Comparison of ENCODE assay signal across 1 cellular context in the genomic region with DNA sequence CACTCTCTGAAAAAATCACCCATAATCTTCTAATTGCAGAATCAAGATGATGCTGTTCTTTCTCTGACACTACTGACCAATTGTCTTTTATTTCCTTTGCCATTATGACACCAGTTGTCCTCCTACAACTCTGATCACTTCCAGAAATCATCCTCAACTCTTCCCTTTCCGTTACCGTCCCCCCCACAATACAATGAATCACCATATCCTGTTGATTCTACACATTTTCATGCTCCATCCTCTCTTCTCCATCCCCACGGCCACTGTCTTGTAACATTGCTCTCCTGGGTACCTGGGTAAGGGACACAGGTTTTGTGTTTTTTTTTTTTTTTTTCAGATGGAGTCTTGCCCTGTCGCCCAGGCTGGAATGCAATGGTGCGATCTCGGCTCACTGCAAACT.
TF ChIP-seq lines count a peak whose summit lies in the region.

No MANE protein-coding gene starts in this region.

TF ChIP-seq in WTC11, 78 proteins besides CTCF, POLR2A, EP300 and RAD21 (continued from another document):
- TF ChIP-seq, protein P1, sequence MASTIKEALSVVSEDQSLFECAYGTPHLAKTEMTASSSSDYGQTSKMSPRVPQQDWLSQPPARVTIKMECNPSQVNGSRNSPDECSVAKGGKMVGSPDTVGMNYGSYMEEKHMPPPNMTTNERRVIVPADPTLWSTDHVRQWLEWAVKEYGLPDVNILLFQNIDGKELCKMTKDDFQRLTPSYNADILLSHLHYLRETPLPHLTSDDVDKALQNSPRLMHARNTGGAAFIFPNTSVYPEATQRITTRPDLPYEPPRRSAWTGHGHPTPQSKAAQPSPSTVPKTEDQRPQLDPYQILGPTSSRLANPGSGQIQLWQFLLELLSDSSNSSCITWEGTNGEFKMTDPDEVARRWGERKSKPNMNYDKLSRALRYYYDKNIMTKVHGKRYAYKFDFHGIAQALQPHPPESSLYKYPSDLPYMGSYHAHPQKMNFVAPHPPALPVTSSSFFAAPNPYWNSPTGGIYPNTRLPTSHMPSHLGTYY (CRISPR knock-in tag; IDR thresholded peaks at IDR 0.05), result no peak
- TF ChIP-seq TEAD1 (CRISPR knock-in tag; IDR thresholded peaks at IDR 0.05), result no peak
- TF ChIP-seq FOXP1 (CRISPR knock-in tag; IDR thresholded peaks at IDR 0.05; ENCODE audit: borderline replicate concordance), result no peak
- TF ChIP-seq ESRRA (CRISPR knock-in tag; IDR thresholded peaks at IDR 0.05; ENCODE audit: borderline replicate concordance), result no peak
- TF ChIP-seq, protein P2, sequence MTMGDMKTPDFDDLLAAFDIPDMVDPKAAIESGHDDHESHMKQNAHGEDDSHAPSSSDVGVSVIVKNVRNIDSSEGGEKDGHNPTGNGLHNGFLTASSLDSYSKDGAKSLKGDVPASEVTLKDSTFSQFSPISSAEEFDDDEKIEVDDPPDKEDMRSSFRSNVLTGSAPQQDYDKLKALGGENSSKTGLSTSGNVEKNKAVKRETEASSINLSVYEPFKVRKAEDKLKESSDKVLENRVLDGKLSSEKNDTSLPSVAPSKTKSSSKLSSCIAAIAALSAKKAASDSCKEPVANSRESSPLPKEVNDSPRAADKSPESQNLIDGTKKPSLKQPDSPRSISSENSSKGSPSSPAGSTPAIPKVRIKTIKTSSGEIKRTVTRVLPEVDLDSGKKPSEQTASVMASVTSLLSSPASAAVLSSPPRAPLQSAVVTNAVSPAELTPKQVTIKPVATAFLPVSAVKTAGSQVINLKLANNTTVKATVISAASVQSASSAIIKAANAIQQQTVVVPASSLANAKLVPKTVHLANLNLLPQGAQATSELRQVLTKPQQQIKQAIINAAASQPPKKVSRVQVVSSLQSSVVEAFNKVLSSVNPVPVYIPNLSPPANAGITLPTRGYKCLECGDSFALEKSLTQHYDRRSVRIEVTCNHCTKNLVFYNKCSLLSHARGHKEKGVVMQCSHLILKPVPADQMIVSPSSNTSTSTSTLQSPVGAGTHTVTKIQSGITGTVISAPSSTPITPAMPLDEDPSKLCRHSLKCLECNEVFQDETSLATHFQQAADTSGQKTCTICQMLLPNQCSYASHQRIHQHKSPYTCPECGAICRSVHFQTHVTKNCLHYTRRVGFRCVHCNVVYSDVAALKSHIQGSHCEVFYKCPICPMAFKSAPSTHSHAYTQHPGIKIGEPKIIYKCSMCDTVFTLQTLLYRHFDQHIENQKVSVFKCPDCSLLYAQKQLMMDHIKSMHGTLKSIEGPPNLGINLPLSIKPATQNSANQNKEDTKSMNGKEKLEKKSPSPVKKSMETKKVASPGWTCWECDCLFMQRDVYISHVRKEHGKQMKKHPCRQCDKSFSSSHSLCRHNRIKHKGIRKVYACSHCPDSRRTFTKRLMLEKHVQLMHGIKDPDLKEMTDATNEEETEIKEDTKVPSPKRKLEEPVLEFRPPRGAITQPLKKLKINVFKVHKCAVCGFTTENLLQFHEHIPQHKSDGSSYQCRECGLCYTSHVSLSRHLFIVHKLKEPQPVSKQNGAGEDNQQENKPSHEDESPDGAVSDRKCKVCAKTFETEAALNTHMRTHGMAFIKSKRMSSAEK (CRISPR knock-in tag; IDR thresholded peaks at IDR 0.05; ENCODE audit: borderline replicate concordance), result no peak
- no peak for TF ChIP-seq NR1H2 (CRISPR knock-in tag; IDR thresholded peaks at IDR 0.05)
- no peak for TF ChIP-seq ZNF263 (CRISPR knock-in tag; IDR thresholded peaks at IDR 0.05; ENCODE audit: low read depth)
- TF ChIP-seq, protein P3, sequence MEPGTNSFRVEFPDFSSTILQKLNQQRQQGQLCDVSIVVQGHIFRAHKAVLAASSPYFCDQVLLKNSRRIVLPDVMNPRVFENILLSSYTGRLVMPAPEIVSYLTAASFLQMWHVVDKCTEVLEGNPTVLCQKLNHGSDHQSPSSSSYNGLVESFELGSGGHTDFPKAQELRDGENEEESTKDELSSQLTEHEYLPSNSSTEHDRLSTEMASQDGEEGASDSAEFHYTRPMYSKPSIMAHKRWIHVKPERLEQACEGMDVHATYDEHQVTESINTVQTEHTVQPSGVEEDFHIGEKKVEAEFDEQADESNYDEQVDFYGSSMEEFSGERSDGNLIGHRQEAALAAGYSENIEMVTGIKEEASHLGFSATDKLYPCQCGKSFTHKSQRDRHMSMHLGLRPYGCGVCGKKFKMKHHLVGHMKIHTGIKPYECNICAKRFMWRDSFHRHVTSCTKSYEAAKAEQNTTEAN (CRISPR knock-in tag; IDR thresholded peaks at IDR 0.05), result no peak
- TF ChIP-seq, protein P4, sequence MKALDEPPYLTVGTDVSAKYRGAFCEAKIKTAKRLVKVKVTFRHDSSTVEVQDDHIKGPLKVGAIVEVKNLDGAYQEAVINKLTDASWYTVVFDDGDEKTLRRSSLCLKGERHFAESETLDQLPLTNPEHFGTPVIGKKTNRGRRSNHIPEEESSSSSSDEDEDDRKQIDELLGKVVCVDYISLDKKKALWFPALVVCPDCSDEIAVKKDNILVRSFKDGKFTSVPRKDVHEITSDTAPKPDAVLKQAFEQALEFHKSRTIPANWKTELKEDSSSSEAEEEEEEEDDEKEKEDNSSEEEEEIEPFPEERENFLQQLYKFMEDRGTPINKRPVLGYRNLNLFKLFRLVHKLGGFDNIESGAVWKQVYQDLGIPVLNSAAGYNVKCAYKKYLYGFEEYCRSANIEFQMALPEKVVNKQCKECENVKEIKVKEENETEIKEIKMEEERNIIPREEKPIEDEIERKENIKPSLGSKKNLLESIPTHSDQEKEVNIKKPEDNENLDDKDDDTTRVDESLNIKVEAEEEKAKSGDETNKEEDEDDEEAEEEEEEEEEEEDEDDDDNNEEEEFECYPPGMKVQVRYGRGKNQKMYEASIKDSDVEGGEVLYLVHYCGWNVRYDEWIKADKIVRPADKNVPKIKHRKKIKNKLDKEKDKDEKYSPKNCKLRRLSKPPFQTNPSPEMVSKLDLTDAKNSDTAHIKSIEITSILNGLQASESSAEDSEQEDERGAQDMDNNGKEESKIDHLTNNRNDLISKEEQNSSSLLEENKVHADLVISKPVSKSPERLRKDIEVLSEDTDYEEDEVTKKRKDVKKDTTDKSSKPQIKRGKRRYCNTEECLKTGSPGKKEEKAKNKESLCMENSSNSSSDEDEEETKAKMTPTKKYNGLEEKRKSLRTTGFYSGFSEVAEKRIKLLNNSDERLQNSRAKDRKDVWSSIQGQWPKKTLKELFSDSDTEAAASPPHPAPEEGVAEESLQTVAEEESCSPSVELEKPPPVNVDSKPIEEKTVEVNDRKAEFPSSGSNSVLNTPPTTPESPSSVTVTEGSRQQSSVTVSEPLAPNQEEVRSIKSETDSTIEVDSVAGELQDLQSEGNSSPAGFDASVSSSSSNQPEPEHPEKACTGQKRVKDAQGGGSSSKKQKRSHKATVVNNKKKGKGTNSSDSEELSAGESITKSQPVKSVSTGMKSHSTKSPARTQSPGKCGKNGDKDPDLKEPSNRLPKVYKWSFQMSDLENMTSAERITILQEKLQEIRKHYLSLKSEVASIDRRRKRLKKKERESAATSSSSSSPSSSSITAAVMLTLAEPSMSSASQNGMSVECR (CRISPR knock-in tag; IDR thresholded peaks at IDR 0.05; ENCODE audit: borderline replicate concordance), result no peak
- no peak for TF ChIP-seq ETV6 (CRISPR knock-in tag; IDR thresholded peaks at IDR 0.05)
- no peak for TF ChIP-seq ZNF317 (CRISPR knock-in tag; IDR thresholded peaks at IDR 0.05; ENCODE audit: borderline replicate concordance, low read depth)
- no peak for TF ChIP-seq ZNF219 (CRISPR knock-in tag; IDR thresholded peaks at IDR 0.05; ENCODE audit: borderline replicate concordance)
- TF ChIP-seq, protein P5, sequence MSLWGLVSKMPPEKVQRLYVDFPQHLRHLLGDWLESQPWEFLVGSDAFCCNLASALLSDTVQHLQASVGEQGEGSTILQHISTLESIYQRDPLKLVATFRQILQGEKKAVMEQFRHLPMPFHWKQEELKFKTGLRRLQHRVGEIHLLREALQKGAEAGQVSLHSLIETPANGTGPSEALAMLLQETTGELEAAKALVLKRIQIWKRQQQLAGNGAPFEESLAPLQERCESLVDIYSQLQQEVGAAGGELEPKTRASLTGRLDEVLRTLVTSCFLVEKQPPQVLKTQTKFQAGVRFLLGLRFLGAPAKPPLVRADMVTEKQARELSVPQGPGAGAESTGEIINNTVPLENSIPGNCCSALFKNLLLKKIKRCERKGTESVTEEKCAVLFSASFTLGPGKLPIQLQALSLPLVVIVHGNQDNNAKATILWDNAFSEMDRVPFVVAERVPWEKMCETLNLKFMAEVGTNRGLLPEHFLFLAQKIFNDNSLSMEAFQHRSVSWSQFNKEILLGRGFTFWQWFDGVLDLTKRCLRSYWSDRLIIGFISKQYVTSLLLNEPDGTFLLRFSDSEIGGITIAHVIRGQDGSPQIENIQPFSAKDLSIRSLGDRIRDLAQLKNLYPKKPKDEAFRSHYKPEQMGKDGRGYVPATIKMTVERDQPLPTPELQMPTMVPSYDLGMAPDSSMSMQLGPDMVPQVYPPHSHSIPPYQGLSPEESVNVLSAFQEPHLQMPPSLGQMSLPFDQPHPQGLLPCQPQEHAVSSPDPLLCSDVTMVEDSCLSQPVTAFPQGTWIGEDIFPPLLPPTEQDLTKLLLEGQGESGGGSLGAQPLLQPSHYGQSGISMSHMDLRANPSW (CRISPR knock-in tag; conservative IDR thresholded peaks at IDR 0.05; ENCODE audit: low read depth), result no peak
- TF ChIP-seq, protein P6, sequence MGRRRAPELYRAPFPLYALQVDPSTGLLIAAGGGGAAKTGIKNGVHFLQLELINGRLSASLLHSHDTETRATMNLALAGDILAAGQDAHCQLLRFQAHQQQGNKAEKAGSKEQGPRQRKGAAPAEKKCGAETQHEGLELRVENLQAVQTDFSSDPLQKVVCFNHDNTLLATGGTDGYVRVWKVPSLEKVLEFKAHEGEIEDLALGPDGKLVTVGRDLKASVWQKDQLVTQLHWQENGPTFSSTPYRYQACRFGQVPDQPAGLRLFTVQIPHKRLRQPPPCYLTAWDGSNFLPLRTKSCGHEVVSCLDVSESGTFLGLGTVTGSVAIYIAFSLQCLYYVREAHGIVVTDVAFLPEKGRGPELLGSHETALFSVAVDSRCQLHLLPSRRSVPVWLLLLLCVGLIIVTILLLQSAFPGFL (CRISPR knock-in tag; IDR thresholded peaks at IDR 0.05; ENCODE audit: borderline replicate concordance), result no peak
- no peak for TF ChIP-seq ZNF671 (CRISPR knock-in tag; IDR thresholded peaks at IDR 0.05)
